ENCODE assay signal across 1 cellular context in genomic region chr2:101252408-101253012, GRCh38.
TF ChIP-seq lines count a peak whose summit lies in the region.

TSS of gene CNOT11 (plus strand) at chr2:101252886. CDS start at chr2:101252965, 79 bp downstream.

TF ChIP-seq in HepG2, 621 proteins besides CTCF, POLR2A, EP300 and RAD21 (continued from another document):
- TF ChIP-seq MNT (IDR thresholded peaks at IDR 0.05) (0 out of 2 replicates have a peak, but pooled peaks have one; percentile 40), CREM (IDR thresholded peaks at IDR 0.05) (peak; percentile 74), CREM (CRISPR knock-in tag; IDR thresholded peaks at IDR 0.05) (no peak), CBX5 (CRISPR knock-in tag; IDR thresholded peaks at IDR 0.05; ENCODE audit: borderline replicate concordance) (peak; percentile 27; the same call in 1 of the 2 replicates), ZNF543 (CRISPR knock-in tag; IDR thresholded peaks at IDR 0.05) (peak; percentile 81), ZNF17 (CRISPR knock-in tag; IDR thresholded peaks at IDR 0.05) (0 out of 2 replicates have a peak, but pooled peaks have one; percentile 66), IRF2 (CRISPR knock-in tag; IDR thresholded peaks at IDR 0.05) (peak; percentile 94), ZHX2 (IDR thresholded peaks at IDR 0.05; ENCODE audit: low read depth) (0 out of 2 replicates have a peak, but pooled peaks have one; percentile 15), ZHX2 (CRISPR knock-in tag; IDR thresholded peaks at IDR 0.05; ENCODE audit: borderline replicate concordance) (no peak; the same call in 1 of the 2 replicates), MIER3 (CRISPR knock-in tag; IDR thresholded peaks at IDR 0.05; ENCODE audit: borderline replicate concordance) (no peak), MTF1 (CRISPR knock-in tag; IDR thresholded peaks at IDR 0.05) (no peak), HINFP (CRISPR knock-in tag; IDR thresholded peaks at IDR 0.05; ENCODE audit: low read depth) (no peak), FOXA1 (IDR thresholded peaks at IDR 0.05) (no peak), FOXA1 (CRISPR knock-in tag; IDR thresholded peaks at IDR 0.05) (peak; percentile 82), BCL6 (CRISPR knock-in tag; IDR thresholded peaks at IDR 0.05) (peak; percentile 55; the same call in 1 of the 2 replicates), ARID4A (CRISPR knock-in tag; IDR thresholded peaks at IDR 0.05; ENCODE audit: borderline replicate concordance) (peak; percentile 88; the same call in 1 of the 2 replicates), STAG1 (CRISPR knock-in tag; IDR thresholded peaks at IDR 0.05) (no peak), ZBTB38 (CRISPR knock-in tag; IDR thresholded peaks at IDR 0.05) (peak; percentile 84), HOXD1 (CRISPR knock-in tag; IDR thresholded peaks at IDR 0.05) (no peak), MXD1 (CRISPR knock-in tag; IDR thresholded peaks at IDR 0.05) (peak; percentile 37; the same call in 1 of the 2 replicates), GATAD1 (CRISPR knock-in tag; IDR thresholded peaks at IDR 0.05) (peak; percentile 96), ZNF136 (CRISPR knock-in tag; IDR thresholded peaks at IDR 0.05; ENCODE audit: low read depth) (peak; percentile 64; the same call in 1 of the 2 replicates), ELF1 (CRISPR knock-in tag; IDR thresholded peaks at IDR 0.05) (peak; percentile 87), REST (IDR thresholded peaks at IDR 0.05; ENCODE audit: borderline replicate concordance in 1 of 2, low read depth in 1 of 2, low read length in 2 of 2) (peak in 1 of 2 experiments; percentile 72; a peak in 2 of 4 replicates), ARNT2 (CRISPR knock-in tag; IDR thresholded peaks at IDR 0.05; ENCODE audit: low read depth) (peak; percentile 91), E2F1 (CRISPR knock-in tag; IDR thresholded peaks at IDR 0.05) (peak; percentile 46; the same call in 1 of the 2 replicates), RELA (CRISPR knock-in tag; IDR thresholded peaks at IDR 0.05) (no peak; the same call in 1 of the 2 replicates), ASH2L (IDR thresholded peaks at IDR 0.05; ENCODE audit: insufficient read length, low read depth, low read length) (no peak)
